In the genomic region with DNA sequence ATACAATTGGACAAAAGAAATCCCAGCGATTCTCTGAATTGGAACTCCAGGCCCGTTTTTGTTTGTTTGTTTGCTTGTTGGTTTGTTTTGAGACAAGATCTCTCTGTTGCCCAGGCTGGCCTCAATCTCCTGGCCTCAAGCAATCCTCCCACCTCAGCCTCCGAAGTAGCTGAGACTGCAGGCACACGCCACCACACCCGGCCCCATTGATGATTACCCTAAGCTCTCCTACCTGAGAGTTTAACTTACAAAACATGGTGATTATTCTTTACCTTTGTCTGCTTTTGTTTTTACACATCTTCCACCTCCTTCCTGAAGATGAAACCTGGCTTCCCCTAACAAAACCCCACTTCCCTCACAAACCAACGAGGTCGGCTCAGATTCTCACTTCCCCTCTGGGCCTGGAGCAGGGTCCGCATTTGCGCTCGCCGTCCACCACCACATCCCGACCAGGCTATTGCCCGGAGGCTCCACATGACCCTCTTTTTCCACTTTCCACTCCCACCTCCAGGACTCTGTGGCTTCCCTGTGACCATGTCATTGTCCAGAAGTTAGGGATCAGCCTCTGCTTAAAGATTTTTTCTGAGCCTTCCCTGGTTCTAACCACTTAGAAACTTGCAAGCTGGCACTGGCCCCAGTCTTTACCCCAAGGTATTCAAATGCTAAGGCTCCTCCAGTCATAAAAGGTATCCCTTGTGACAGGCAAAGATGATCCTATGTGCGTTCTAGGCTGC, we compare ENCODE assay signal across 9 cellular contexts. TPM values are rescaled to one million over a fixed set of nuclear protein-coding genes. Genes with fewer than 3 reads are reported as not detected.
A peak's percentile ranks its signal among the peaks of the same experiment; 100 is the strongest.
DNase-seq lines count a peak whose midpoint lies in the region; ATAC-seq, FAIRE-seq and TF ChIP-seq lines count a peak whose summit lies in the region.
"Had no signal": no experiment of that assay in that cellular context is flagged by ENCODE, and none has a peak within 500 bp of the region (broad histone marks: within the 10 kb centered on the region; RNA-seq: fewer than 3 reads in every experiment).

No MANE protein-coding gene starts in this region.

- no peak overlapping the region for H3K27ac ChIP-seq in RWPE1

- no peak for DNase-seq in activated CD4-positive, alpha-beta T cell treated with anti-CD3 and anti-CD28 coated beads, Interleukin-2, amount 10 ng/mL, durations not matched to agents 24 days and 14 days
- no peak for DNase-seq in activated CD4-positive, alpha-beta T cell treated with anti-CD3 and anti-CD28 coated beads for 48 hours
- no peak for DNase-seq in stimulated activated effector memory CD8-positive, alpha-beta T cell treated with anti-CD3 and anti-CD28 coated beads, Interleukin-12 subunit alpha, Interleukin-12 subunit beta, amount 100 ng/mL, for 72 hours (ENCODE audit: low spot score in 2 of 2)
- DNase-seq in D721Med (ENCODE audit: insufficient read length, low spot score) (no peak), RWPE1 (ENCODE audit: low spot score) (no peak)

- TF ChIP-seq CTCF in D721Med (IDR thresholded peaks at IDR 0.05; ENCODE audit: insufficient read depth, missing control alignments) = no peak
- TF ChIP-seq CTCF in RWPE1 (conservative IDR thresholded peaks at IDR 0.05; ENCODE audit: low read depth) = no peak

- ATAC-seq in HG03095 (IDR thresholded peaks at IDR 0.05; ENCODE audit: unreplicated experiment) (peak; percentile 32), GM18870 (IDR thresholded peaks at IDR 0.05; ENCODE audit: unreplicated experiment) (no peak)
- ATAC-seq in activated T-helper 17 cell treated with anti-CD3 and anti-CD28 coated beads, Interleukin-2, amount 50 U/mL, for 72 hours (replicated peaks) = peak; percentile 37
- peak; percentile 43 for ATAC-seq in stimulated activated effector memory CD8-positive, alpha-beta T cell treated with anti-CD3 and anti-CD28 coated beads, Interleukin-12 subunit alpha, Interleukin-12 subunit beta, amount 100 ng/mL, for 72 hours

- CTCF ChIA-PET in RWPE1 (lab: Yijun Ruan, JAX) = interaction anchor here (0.8 kb wide), 1 partner anchor 71 kb away, joined by 5 read pairs; no protein-coding TSS in a partner anchor

- no peaks in the 10 kb centered on the region for H3K27me3 Mint-ChIP-seq in activated CD4-positive, alpha-beta T cell treated with anti-CD3 and anti-CD28 coated beads, Interleukin-2, amount 10 ng/mL, durations not matched to agents 24 days and 14 days
- no peaks in the 10 kb centered on the region for H3K27me3 Mint-ChIP-seq in activated T-helper 17 cell treated with anti-CD3 and anti-CD28 coated beads, Interleukin-2, amount 50 U/mL, for 72 hours

- H3K4me3 Mint-ChIP-seq in activated CD4-positive, alpha-beta T cell treated with anti-CD3 and anti-CD28 coated beads, Interleukin-2, amount 10 ng/mL, durations not matched to agents 24 days and 14 days = peak overlapping the region; percentile 25
- H3K4me3 Mint-ChIP-seq in activated T-helper 17 cell treated with anti-CD3 and anti-CD28 coated beads, Interleukin-2, amount 50 U/mL, for 72 hours = peak overlapping the region; percentile 50
- H3K4me3 Mint-ChIP-seq in stimulated activated effector memory CD8-positive, alpha-beta T cell treated with anti-CD3 and anti-CD28 coated beads, Interleukin-12 subunit alpha, Interleukin-12 subunit beta, amount 100 ng/mL, for 72 hours = peak overlapping the region; percentile 36

- peaks cover 38% of the 10 kb centered on the region for H3K36me3 Mint-ChIP-seq in activated CD4-positive, alpha-beta T cell treated with anti-CD3 and anti-CD28 coated beads, Interleukin-2, amount 10 ng/mL, durations not matched to agents 24 days and 14 days (ENCODE audit: low read depth)
- peaks cover under 1% of the 10 kb centered on the region for H3K36me3 Mint-ChIP-seq in activated T-helper 17 cell treated with anti-CD3 and anti-CD28 coated beads, Interleukin-2, amount 50 U/mL, for 72 hours (ENCODE audit: low read depth)
- peaks cover 23% of the 10 kb centered on the region for H3K36me3 Mint-ChIP-seq in stimulated activated effector memory CD8-positive, alpha-beta T cell treated with anti-CD3 and anti-CD28 coated beads, Interleukin-12 subunit alpha, Interleukin-12 subunit beta, amount 100 ng/mL, for 72 hours

- H3K27ac Mint-ChIP-seq in activated CD4-positive, alpha-beta T cell treated with anti-CD3 and anti-CD28 coated beads, Interleukin-2, amount 10 ng/mL, durations not matched to agents 24 days and 14 days = peak overlapping the region; percentile 56
- peak overlapping the region; percentile 66 for H3K27ac Mint-ChIP-seq in activated T-helper 17 cell treated with anti-CD3 and anti-CD28 coated beads, Interleukin-2, amount 50 U/mL, for 72 hours
- H3K27ac Mint-ChIP-seq in stimulated activated effector memory CD8-positive, alpha-beta T cell treated with anti-CD3 and anti-CD28 coated beads, Interleukin-12 subunit alpha, Interleukin-12 subunit beta, amount 100 ng/mL, for 72 hours = peak overlapping the region; percentile 63

- H3K9me3 Mint-ChIP-seq in activated CD4-positive, alpha-beta T cell treated with anti-CD3 and anti-CD28 coated beads, Interleukin-2, amount 10 ng/mL, durations not matched to agents 24 days and 14 days = no peaks in the 10 kb centered on the region
- H3K9me3 Mint-ChIP-seq in activated T-helper 17 cell treated with anti-CD3 and anti-CD28 coated beads, Interleukin-2, amount 50 U/mL, for 72 hours = no peaks in the 10 kb centered on the region
- H3K9me3 Mint-ChIP-seq in stimulated activated effector memory CD8-positive, alpha-beta T cell treated with anti-CD3 and anti-CD28 coated beads, Interleukin-12 subunit alpha, Interleukin-12 subunit beta, amount 100 ng/mL, for 72 hours = no peaks in the 10 kb centered on the region

- intact Hi-C loops in activated CD4-positive, alpha-beta T cell treated with anti-CD3 and anti-CD28 coated beads, Interleukin-2, amount 10 ng/mL, durations not matched to agents 24 days and 14 days (cut with micrococcal nuclease) = loop anchor here (2.0 kb wide), 2 partner anchors 14 to 22 kb away; a partner anchor contains a TSS

- FAIRE-seq in D721Med (lab: Jason Lieb, UNC) = no peak

- H3K4me1 Mint-ChIP-seq in activated CD4-positive, alpha-beta T cell treated with anti-CD3 and anti-CD28 coated beads, Interleukin-2, amount 10 ng/mL, durations not matched to agents 24 days and 14 days = peaks cover 73% of the 10 kb centered on the region
- H3K4me1 Mint-ChIP-seq in activated T-helper 17 cell treated with anti-CD3 and anti-CD28 coated beads, Interleukin-2, amount 50 U/mL, for 72 hours = peaks cover 50% of the 10 kb centered on the region
- peaks cover 68% of the 10 kb centered on the region for H3K4me1 Mint-ChIP-seq in stimulated activated effector memory CD8-positive, alpha-beta T cell treated with anti-CD3 and anti-CD28 coated beads, Interleukin-12 subunit alpha, Interleukin-12 subunit beta, amount 100 ng/mL, for 72 hours

- POLR2A ChIA-PET in RWPE1 (lab: Yijun Ruan, JAX; ENCODE audit: low non-redundant PET) = no interaction called here

RNA-seq across cellular contexts. Expression of a gene that starts 14.8 kb away (rescaled TPM):
- 44.9 and 47.1 TPM in 2 replicates for total RNA-seq in activated CD4-positive, alpha-beta T cell treated with anti-CD3 and anti-CD28 coated beads, Interleukin-2, amount 10 ng/mL, durations not matched to agents 24 days and 14 days
- total RNA-seq in activated T-helper 17 cell treated with anti-CD3 and anti-CD28 coated beads, Interleukin-2, amount 50 U/mL, for 72 hours = 10 to 100 TPM; 33.5 to 39.7 TPM
- total RNA-seq: LHCN-M2 had no signal
